1 cellular context compared by ENCODE assay signal in genomic region chr9:34139477-34140146, GRCh38.
TF ChIP-seq lines count a peak whose summit lies in the region.

No MANE protein-coding gene starts in this region.

TF ChIP-seq in HEK293, 187 proteins besides CTCF, POLR2A, EP300 and RAD21 (continued from another document):
- TF ChIP-seq ELK4 (IDR thresholded peaks at IDR 0.05; ENCODE audit: borderline replicate concordance, low read depth, low read length) (no peak), TSHZ1 (tag by site-specific recombination; IDR thresholded peaks at IDR 0.05; ENCODE audit: borderline replicate concordance) (no peak), REST (tag by site-specific recombination; IDR thresholded peaks at IDR 0.05) (no peak), GLIS2 (tag by site-specific recombination; IDR thresholded peaks at IDR 0.05) (no peak), ZNF223 (tag by site-specific recombination; IDR thresholded peaks at IDR 0.05) (no peak), ZNF544 (tag by site-specific recombination; IDR thresholded peaks at IDR 0.05) (no peak), ZNF658 (tag by site-specific recombination; IDR thresholded peaks at IDR 0.05) (no peak), ZNF335 (tag by site-specific recombination; conservative IDR thresholded peaks at IDR 0.05) (peak; percentile 36; the same call in 1 of the 2 replicates), ZNF394 (tag by site-specific recombination; IDR thresholded peaks at IDR 0.05; ENCODE audit: borderline replicate concordance) (no peak), PBX3 (CRISPR knock-in tag; IDR thresholded peaks at IDR 0.05) (no peak), TRIM28 (IDR thresholded peaks at IDR 0.05; ENCODE audit: borderline replicate concordance, low read length) (no peak), ZNF600 (tag by site-specific recombination; IDR thresholded peaks at IDR 0.05) (no peak), ZXDB (tag by site-specific recombination; IDR thresholded peaks at IDR 0.05) (no peak), ZBTB6 (tag by site-specific recombination; IDR thresholded peaks at IDR 0.05) (no peak), ZNF707 (tag by site-specific recombination; IDR thresholded peaks at IDR 0.05) (no peak), ZNF280C (tag by site-specific recombination; IDR thresholded peaks at IDR 0.05) (no peak), ZIC2 (tag by site-specific recombination; IDR thresholded peaks at IDR 0.05) (no peak)
